In genomic region chr1:214476229-214476957, GRCh38 we compare ENCODE assay signal across 14 cellular contexts.
DNase-seq lines count a peak whose midpoint lies in the region; ATAC-seq, FAIRE-seq and TF ChIP-seq lines count a peak whose summit lies in the region.
"Had no signal": no experiment of that assay in that cellular context is flagged by ENCODE, and none has a peak within 500 bp of the region (broad histone marks: within the 10 kb centered on the region; RNA-seq: fewer than 3 reads in every experiment).

No MANE protein-coding gene starts in this region.

- H3K9ac ChIP-seq in HCT116 (ENCODE audit: low read length) (peak overlapping the region; percentile 26), smooth muscle cell (ENCODE audit: low read depth) (peak overlapping the region; percentile 12)

- peak overlapping the region; percentile 88 for H3K27ac ChIP-seq in HCT116 (ENCODE audit: low read depth, low read length)
- peak overlapping the region; percentile 16 for H3K27ac ChIP-seq in angular gyrus (ENCODE audit: low read depth, low read length)
- H3K27ac ChIP-seq in hepatocyte = peak overlapping the region; percentile 86
- H3K27ac ChIP-seq in smooth muscle cell (ENCODE audit: low read depth) = peak overlapping the region; percentile 73

- H3F3A ChIP-seq in smooth muscle cell (ENCODE audit: low read depth) = peaks cover 8% of the 10 kb centered on the region

- intact Hi-C loops in HCT116 (cut with micrococcal nuclease) = no loop called here

- POLR2A ChIA-PET in HCT116 (lab: Charles Lee) = interaction anchor here (0.8 kb wide), 1 partner anchor 9 kb away, joined by 5 read pairs; no protein-coding TSS in a partner anchor

- WGBS in hepatocyte (ENCODE audit: low lambda C conversion rate, missing lambda C conversion rate) = 71% methylated on average over 10 of the region's 10 CpGs
- WGBS in smooth muscle cell (ENCODE audit: low lambda C conversion rate) = 66% methylated on average over 10 of the region's 10 CpGs

- peak; percentile 13; the same call in 1 of the 2 replicates for TF ChIP-seq RAD21 in HCT116 (IDR thresholded peaks at IDR 0.05; ENCODE audit: low read depth)

- H3K36me3 Mint-ChIP-seq in stimulated activated naive B cell treated with anti-CD40 and anti-IgM and Interleukin-4, amounts not matched to agents 10 μg/mL and 1 μg/mL and 100 μg/mL, for 72 hours = no peaks in the 10 kb centered on the region
- H3K36me3 Mint-ChIP-seq: activated naive CD4-positive, alpha-beta T cell treated with anti-CD3 and anti-CD28 coated beads, Interleukin-2, amount 50 U/mL, for 72 hours; naive B cell had no signal

- H3K9me2 ChIP-seq in HCT116 (ENCODE audit: insufficient read depth) (no peaks in the 10 kb centered on the region), hepatocyte (replicated peaks; ENCODE audit: insufficient read depth) (no peaks in the 10 kb centered on the region)

- TF ChIP-seq CTCF in HCT116 (IDR thresholded peaks at IDR 0.05 in 2 of 3, conservative IDR thresholded peaks at IDR 0.05 in 1 of 3; ENCODE audit: borderline replicate concordance in 1 of 3, insufficient read depth in 1 of 3, low read depth in 2 of 3, low read length in 2 of 3) (no peak), hepatocyte (IDR thresholded peaks at IDR 0.05; ENCODE audit: poor library complexity) (no peak), smooth muscle cell (IDR thresholded peaks at IDR 0.05; ENCODE audit: borderline replicate concordance, insufficient read depth, poor library complexity, severe bottlenecking) (no peak)

- DNase-seq in HCT116 (ENCODE audit: low read depth, low spot score) (peak; percentile 43), hepatocyte (ENCODE audit: low spot score) (peak; percentile 49), smooth muscle cell (lab: John Stamatoyannopoulos, UW; ENCODE audit: unreplicated experiment) (no peak), H54 (ENCODE audit: insufficient read length, low spot score) (no peak)
- no peak for DNase-seq in stimulated activated naive B cell treated with anti-CD40 and anti-IgM and Interleukin-4, amounts not matched to agents 10 μg/mL and 1 μg/mL and 100 μg/mL, for 72 hours
- DNase-seq: activated CD4-positive, alpha-beta T cell treated with anti-CD3 and anti-CD28 coated beads for 48 hours; effector CD4-positive, alpha-beta T cell; naive B cell; NCI-H1417; NK-92 treated with Interleukin-12 subunit alpha and Interleukin-12 subunit beta, amount 100 ng/mL, for 24 hours had no signal

- peak overlapping the region in 1 of 2 experiments; percentile 24; a peak in 1 of 4 replicates for H3K4me3 ChIP-seq in HCT116 (replicated peaks in 1 of 2; ENCODE audit: low read depth in 1 of 2, low read length in 2 of 2)
- no peak overlapping the region for H3K4me3 ChIP-seq in hepatocyte
- no peak overlapping the region for H3K4me3 ChIP-seq in smooth muscle cell

- RAD21 ChIA-PET in HCT116 (lab: Charles Lee; ENCODE audit: low non-redundant PET in 1 of 2, low total read pairs in 2 of 2, uncharacterized antibody in 2 of 2, unreplicated experiment in 2 of 2) = no interaction called here

- no peaks in the 10 kb centered on the region for H3K9me3 Mint-ChIP-seq in stimulated activated naive B cell treated with anti-CD40 and anti-IgM and Interleukin-4, amounts not matched to agents 10 μg/mL and 1 μg/mL and 100 μg/mL, for 72 hours
- H3K9me3 Mint-ChIP-seq: activated naive CD4-positive, alpha-beta T cell treated with anti-CD3 and anti-CD28 coated beads, Interleukin-2, amount 50 U/mL, for 72 hours; naive B cell had no signal

- H3K4me1 Mint-ChIP-seq in stimulated activated naive B cell treated with anti-CD40 and anti-IgM and Interleukin-4, amounts not matched to agents 10 μg/mL and 1 μg/mL and 100 μg/mL, for 72 hours = no peaks in the 10 kb centered on the region
- H3K4me1 Mint-ChIP-seq: naive B cell had no signal

- H3K36me3 ChIP-seq in HCT116 (ENCODE audit: control insufficient read depth in 1 of 2, insufficient read depth in 2 of 2, low read length in 2 of 2) (no peaks in the 10 kb centered on the region), hepatocyte (replicated peaks; ENCODE audit: insufficient read depth, low read depth) (no peaks in the 10 kb centered on the region), smooth muscle cell (ENCODE audit: low read depth) (no peaks in the 10 kb centered on the region)

- H3K4me2 ChIP-seq in HCT116 (ENCODE audit: low read length) = peak overlapping the region; percentile 68
- H3K4me2 ChIP-seq in hepatocyte = peak overlapping the region; percentile 64
- peak overlapping the region; percentile 7 for H3K4me2 ChIP-seq in smooth muscle cell

- no peak overlapping the region for H3K27ac Mint-ChIP-seq in stimulated activated naive B cell treated with anti-CD40 and anti-IgM and Interleukin-4, amounts not matched to agents 10 μg/mL and 1 μg/mL and 100 μg/mL, for 72 hours
- H3K27ac Mint-ChIP-seq: activated naive CD4-positive, alpha-beta T cell treated with anti-CD3 and anti-CD28 coated beads, Interleukin-2, amount 50 U/mL, for 72 hours had no signal

- no peaks in the 10 kb centered on the region for H3K27me3 ChIP-seq in HCT116 (ENCODE audit: insufficient read depth, low read length)
- H3K27me3 ChIP-seq in hepatocyte = no peaks in the 10 kb centered on the region
- H3K27me3 ChIP-seq in smooth muscle cell (ENCODE audit: low read depth) = no peaks in the 10 kb centered on the region

- ATAC-seq in HCT116 (peak; percentile 80), GM18861 (IDR thresholded peaks at IDR 0.05; ENCODE audit: unreplicated experiment) (no peak), HG03354 (IDR thresholded peaks at IDR 0.05; ENCODE audit: poor library complexity, severe bottlenecking, unreplicated experiment) (no peak)
- ATAC-seq in stimulated activated naive B cell treated with anti-CD40 and anti-IgM and Interleukin-4, amounts not matched to agents 10 μg/mL and 1 μg/mL and 100 μg/mL, for 72 hours (replicated peaks) = no peak
- ATAC-seq: activated naive CD4-positive, alpha-beta T cell treated with anti-CD3 and anti-CD28 coated beads, Interleukin-2, amount 50 U/mL, for 72 hours had no signal

- H3K79me2 ChIP-seq in HCT116 (ENCODE audit: insufficient read depth, low read length) (peaks cover 75% of the 10 kb centered on the region), hepatocyte (peaks cover 82% of the 10 kb centered on the region), smooth muscle cell (ENCODE audit: low read depth) (peaks cover 68% of the 10 kb centered on the region)

- TF ChIP-seq POLR2A in HCT116 (IDR thresholded peaks at IDR 0.05; ENCODE audit: borderline replicate concordance, extremely low read depth, insufficient read depth, insufficient read length) (no peak), H54 (IDR thresholded peaks at IDR 0.05; ENCODE audit: low read depth, low read length) (no peak)

- H3K4me1 ChIP-seq in HCT116 (ENCODE audit: control insufficient read depth in 1 of 2, insufficient read depth in 2 of 2, low read length in 2 of 2) = peaks cover 53 to 56% of the 10 kb centered on the region in 2 experiments
- peaks cover 50% of the 10 kb centered on the region for H3K4me1 ChIP-seq in hepatocyte (ENCODE audit: insufficient read depth)
- H3K4me1 ChIP-seq in smooth muscle cell (ENCODE audit: low read depth) = peaks cover 20% of the 10 kb centered on the region

- H3K27me3 Mint-ChIP-seq in stimulated activated naive B cell treated with anti-CD40 and anti-IgM and Interleukin-4, amounts not matched to agents 10 μg/mL and 1 μg/mL and 100 μg/mL, for 72 hours = peaks cover 10 to 13% of the 10 kb centered on the region in 2 donors

- CTCF ChIA-PET in HCT116 (lab: Charles Lee) = interaction anchor here (1.1 to 1.5 kb wide), 2 partner anchors 28 to 144 kb away, joined by 3 to 4 read pairs; no protein-coding TSS in a partner anchor

- no peak overlapping the region for H3K4me3 Mint-ChIP-seq in stimulated activated naive B cell treated with anti-CD40 and anti-IgM and Interleukin-4, amounts not matched to agents 10 μg/mL and 1 μg/mL and 100 μg/mL, for 72 hours
- H3K4me3 Mint-ChIP-seq: naive B cell had no signal

- H2AFZ ChIP-seq in HCT116 (ENCODE audit: low read depth, low read length, poor library complexity, severe bottlenecking) (no peak overlapping the region), hepatocyte (no peak overlapping the region), smooth muscle cell (ENCODE audit: low read depth) (no peak overlapping the region)

- BruUV-seq in HCT116 (replicated peaks; lab: Mats Ljungman, UMichigan) = no TSS peak

- peaks cover 6% of the 10 kb centered on the region; the same call in 1 of the 2 replicates for H4K20me1 ChIP-seq in HCT116 (ENCODE audit: insufficient read depth)
- no peaks in the 10 kb centered on the region for H4K20me1 ChIP-seq in hepatocyte (ENCODE audit: insufficient read depth, poor library complexity, severe bottlenecking)
- peaks cover 92% of the 10 kb centered on the region for H4K20me1 ChIP-seq in smooth muscle cell (ENCODE audit: low read depth)

- no peaks in the 10 kb centered on the region for H3K9me3 ChIP-seq in HCT116 (ENCODE audit: control insufficient read depth in 1 of 2, insufficient read depth in 1 of 2, low read depth in 1 of 2, low read length in 2 of 2)
- no peaks in the 10 kb centered on the region for H3K9me3 ChIP-seq in hepatocyte (ENCODE audit: low read depth)
- no peaks in the 10 kb centered on the region for H3K9me3 ChIP-seq in smooth muscle cell (replicated peaks; ENCODE audit: low read depth)

- no peak for FAIRE-seq in H54 (lab: Jason Lieb, UNC)

TF ChIP-seq in HCT116, 20 proteins besides CTCF, POLR2A, EP300 and RAD21:
- no peak for TF ChIP-seq CEBPB (IDR thresholded peaks at IDR 0.05; ENCODE audit: low read depth)
- TF ChIP-seq FOSL1 (IDR thresholded peaks at IDR 0.05; ENCODE audit: low read depth) = peak; percentile 71
- TF ChIP-seq CBX3 (IDR thresholded peaks at IDR 0.05; ENCODE audit: low read depth) = no peak
- no peak for TF ChIP-seq ZNF274 (IDR thresholded peaks at IDR 0.05; ENCODE audit: low read depth, low read length)
- TF ChIP-seq ELF1 (IDR thresholded peaks at IDR 0.05; ENCODE audit: borderline replicate concordance, low read depth) = no peak
- no peak for TF ChIP-seq ZFX (IDR thresholded peaks at IDR 0.05)
- TF ChIP-seq, protein P1, sequence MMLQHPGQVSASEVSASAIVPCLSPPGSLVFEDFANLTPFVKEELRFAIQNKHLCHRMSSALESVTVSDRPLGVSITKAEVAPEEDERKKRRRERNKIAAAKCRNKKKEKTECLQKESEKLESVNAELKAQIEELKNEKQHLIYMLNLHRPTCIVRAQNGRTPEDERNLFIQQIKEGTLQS (IDR thresholded peaks at IDR 0.05) = no peak
- TF ChIP-seq JUND (IDR thresholded peaks at IDR 0.05) = peak; percentile 69; the same call in 1 of the 2 replicates
- TF ChIP-seq MAX (IDR thresholded peaks at IDR 0.05) = no peak
- peak; percentile 27; the same call in 1 of the 2 replicates for TF ChIP-seq POLR2AphosphoS5 (IDR thresholded peaks at IDR 0.05; ENCODE audit: low read depth, low read length)
- no peak for TF ChIP-seq EZH2phosphoT487 (IDR thresholded peaks at IDR 0.05; ENCODE audit: borderline replicate concordance)
- TF ChIP-seq SP1 (IDR thresholded peaks at IDR 0.05; ENCODE audit: low read depth) = peak; percentile 51
- TF ChIP-seq TCF7L2 (IDR thresholded peaks at IDR 0.05; ENCODE audit: borderline replicate concordance, extremely low read depth, insufficient read depth, insufficient read length) = no peak

Comparison
In these comparisons a context has a peak if more than half of its experiments do, and no peak if none do; other contexts are left out.
1. DNase-seq: peak in HCT116 (single experiment) and hepatocyte (single experiment); none in smooth muscle cell (single experiment), H54 (single experiment) and stimulated activated naive B cell treated with anti-CD40 and anti-IgM and Interleukin-4, amounts not matched to agents 10 μg/mL and 1 μg/mL and 100 μg/mL, for 72 hours (single experiment).
2. H3K27ac ChIP-seq: peak in every context shown above with its lines; median percentile 88 in HCT116; 86 in hepatocyte; 73 in smooth muscle cell; 16 in angular gyrus.
3. H3K4me2 ChIP-seq: peak in every context shown above with its lines; median percentile 68 in HCT116; 64 in hepatocyte; 7 in smooth muscle cell.